16 cellular contexts compared by ENCODE assay signal in genomic region chr6:3568396-3569082, GRCh38.
A peak's percentile ranks its signal among the peaks of the same experiment; 100 is the strongest.
DNase-seq lines count a peak whose midpoint lies in the region; ATAC-seq and TF ChIP-seq lines count a peak whose summit lies in the region.
"Had no signal": no experiment of that assay in that cellular context is flagged by ENCODE, and none has a peak within 500 bp of the region (broad histone marks: within the 10 kb centered on the region; RNA-seq: fewer than 3 reads in every experiment).

No MANE protein-coding gene starts in this region.

- 49 to 60% methylated on average over 7 of the region's 7 CpGs for WGBS in tibial nerve, 2 donors

- intact Hi-C loops in gastrocnemius medialis (cut with DNase I; ENCODE audit: low total_unique reads): no loop called here

- H3K36me3 ChIP-seq in WERI-Rb-1 (no peaks in the 10 kb centered on the region), tibial nerve (no peaks in the 10 kb centered on the region), gastrocnemius medialis (no peaks in the 10 kb centered on the region)
- H3K36me3 ChIP-seq: Peyer's patch had no signal

- TF ChIP-seq CTCF in WERI-Rb-1 (IDR thresholded peaks at IDR 0.05; ENCODE audit: low read depth, low read length) (0 out of 2 replicates have a peak, but pooled peaks have one; percentile 10), tibial nerve (IDR thresholded peaks at IDR 0.05) (no peak), gastrocnemius medialis (IDR thresholded peaks at IDR 0.05 in 4 of 5, conservative IDR thresholded peaks at IDR 0.05 in 1 of 5) (no peak)

- H3K27ac ChIP-seq in WERI-Rb-1 (peak overlapping the region; percentile 61), tibial nerve (no peak overlapping the region), gastrocnemius medialis (no peak overlapping the region)
- H3K27ac ChIP-seq: Peyer's patch, VCaP had no signal

- TF ChIP-seq POLR2A in tibial nerve (IDR thresholded peaks at IDR 0.05) (no peak), gastrocnemius medialis (IDR thresholded peaks at IDR 0.05) (no peak)

- no peaks in the 10 kb centered on the region for H3K9me3 ChIP-seq in WERI-Rb-1 (ENCODE audit: severe bottlenecking)
- peaks cover 0 to 5% (median 0%) of the 10 kb centered on the region in 4 donors for H3K9me3 ChIP-seq in tibial nerve
- H3K9me3 ChIP-seq in gastrocnemius medialis: no peaks in the 10 kb centered on the region
- H3K9me3 ChIP-seq: Peyer's patch had no signal

- DNase-seq in DMS 273 treated with DMSO at 0.1 percent for 48 hours (lab: John Stamatoyannopoulos, UW): peak; percentile 61
- DNase-seq in NCI-H1694 (lab: John Stamatoyannopoulos, UW): peak; percentile 90
- DNase-seq in WERI-Rb-1: peak; percentile 93
- DNase-seq in left kidney (ENCODE audit: low read depth, low spot score): peak; percentile 21
- no peak for DNase-seq in tibial nerve (ENCODE audit: low spot score in 2 of 2)
- DNase-seq in stimulated activated CD4-positive, alpha-beta T cell treated with anti-CD3 and anti-CD28 coated beads, Interleukin-4, amount 100 ng/mL, for 4 hours: no peak
- DNase-seq in gastrocnemius medialis: no peak
- DNase-seq: anterior cingulate cortex, dermis blood vessel endothelial cell, left ventricle myocardium superior, naive B cell, NCI-H526, Peyer's patch had no signal

- in situ Hi-C loops in gastrocnemius medialis (cut with MboI; ENCODE audit: low sequenced_read_pairs in 4 of 4): no loop called here

- H3K27me3 ChIP-seq in WERI-Rb-1 (ENCODE audit: insufficient read depth, low read depth, severe bottlenecking): no peaks in the 10 kb centered on the region
- H3K27me3 ChIP-seq in tibial nerve: no peaks in the 10 kb centered on the region
- H3K27me3 ChIP-seq in gastrocnemius medialis: no peaks in the 10 kb centered on the region
- H3K27me3 ChIP-seq: Peyer's patch had no signal

- ATAC-seq in GM18907 (IDR thresholded peaks at IDR 0.05; ENCODE audit: unreplicated experiment) (no peak), gastrocnemius medialis (no peak)
- ATAC-seq: HCT116, left ventricle myocardium superior had no signal

- H3K4me1 ChIP-seq in tibial nerve: no peaks in the 10 kb centered on the region
- no peaks in the 10 kb centered on the region for H3K4me1 ChIP-seq in gastrocnemius medialis
- H3K4me1 ChIP-seq: Peyer's patch had no signal

- TF ChIP-seq EP300 in tibial nerve (IDR thresholded peaks at IDR 0.05): no peak

- no peak overlapping the region for H3K4me3 ChIP-seq in WERI-Rb-1 (ENCODE audit: low read depth, low read length)
- no peak overlapping the region for H3K4me3 ChIP-seq in tibial nerve
- no peak overlapping the region for H3K4me3 ChIP-seq in gastrocnemius medialis
- H3K4me3 ChIP-seq: Peyer's patch had no signal

Comparison
In these comparisons a context has a peak if more than half of its experiments do, and no peak if none do; other contexts are left out.
1. DNase-seq: peak in DMS 273 treated with DMSO at 0.1 percent for 48 hours (single experiment), NCI-H1694 (single experiment), WERI-Rb-1 (single experiment) and left kidney (single experiment); none in tibial nerve (0 of 2), stimulated activated CD4-positive, alpha-beta T cell treated with anti-CD3 and anti-CD28 coated beads, Interleukin-4, amount 100 ng/mL, for 4 hours (0 of 2) and gastrocnemius medialis (0 of 2).